Comparison of ENCODE assay signal across 12 cellular contexts in genomic region chr4:4689694-4690440, GRCh38.
DNase-seq lines count a peak whose midpoint lies in the region; ATAC-seq and TF ChIP-seq lines count a peak whose summit lies in the region.
"Had no signal": no experiment of that assay in that cellular context is flagged by ENCODE, and none has a peak within 500 bp of the region (broad histone marks: within the 10 kb centered on the region; RNA-seq: fewer than 3 reads in every experiment).

No MANE protein-coding gene starts in this region.

- in situ Hi-C loops in GM13976 (cut with MboI; ENCODE audit: low sequenced_read_pairs, unreplicated experiment): loop anchor here (10.0 kb wide), 1 partner anchor 175 kb away; no protein-coding TSS in a partner anchor

- no peak overlapping the region for H3K27ac ChIP-seq in left lung
- H3K27ac ChIP-seq: lower lobe of right lung had no signal

- peak; percentile 83 for ATAC-seq in GM19372 (IDR thresholded peaks at IDR 0.05; ENCODE audit: low read depth, unreplicated experiment)
- peak; percentile 80 for ATAC-seq in HG02981 (IDR thresholded peaks at IDR 0.05; ENCODE audit: unreplicated experiment)
- ATAC-seq in left lung: no peak
- ATAC-seq: lower lobe of right lung had no signal

- no peak overlapping the region for H3K27ac Mint-ChIP-seq in T-helper 2 cell treated with Interferon-gamma antibody and Interleukin-4, amounts not matched to agents 5 μg/mL and 100 μg/mL, for 36 hours
- H3K27ac Mint-ChIP-seq: activated naive CD8-positive, alpha-beta T cell had no signal

- no peaks in the 10 kb centered on the region for H3K9me3 ChIP-seq in left lung
- H3K9me3 ChIP-seq: lower lobe of right lung had no signal

- H3K27me3 Mint-ChIP-seq in T-helper 2 cell treated with Interferon-gamma antibody and Interleukin-4, amounts not matched to agents 5 μg/mL and 100 μg/mL, for 36 hours (ENCODE audit: low read depth): no peaks in the 10 kb centered on the region
- H3K27me3 Mint-ChIP-seq: activated naive CD8-positive, alpha-beta T cell had no signal

- DNase-seq in GM13976 (ENCODE audit: low spot score): peak; percentile 62
- peak; percentile 8 for DNase-seq in T-helper 2 cell treated with Interferon-gamma antibody and Interleukin-4, amounts not matched to agents 5 μg/mL and 100 μg/mL, for 36 hours (ENCODE audit: low spot score)
- DNase-seq in NCI-H2196 (lab: John Stamatoyannopoulos, UW; ENCODE audit: unreplicated experiment): no peak
- no peak for DNase-seq in left lung
- no peak for DNase-seq in pons (ENCODE audit: low spot score)
- DNase-seq in DMS 273 (lab: John Stamatoyannopoulos, UW; ENCODE audit: unreplicated experiment): no peak
- DNase-seq: lower lobe of right lung, NCI-H446 treated with DMSO at 0.1 percent for 48 hours had no signal

- no peaks in the 10 kb centered on the region for H3K36me3 Mint-ChIP-seq in T-helper 2 cell treated with Interferon-gamma antibody and Interleukin-4, amounts not matched to agents 5 μg/mL and 100 μg/mL, for 36 hours (ENCODE audit: low read depth)

- H3K4me1 ChIP-seq in left lung: no peaks in the 10 kb centered on the region
- H3K4me1 ChIP-seq: lower lobe of right lung had no signal

- H3K27me3 ChIP-seq in left lung: no peaks in the 10 kb centered on the region

- no peaks in the 10 kb centered on the region for H3K9me3 Mint-ChIP-seq in T-helper 2 cell treated with Interferon-gamma antibody and Interleukin-4, amounts not matched to agents 5 μg/mL and 100 μg/mL, for 36 hours

- no peak overlapping the region for H3K4me3 ChIP-seq in left lung
- H3K4me3 ChIP-seq: lower lobe of right lung, smooth muscle cell had no signal

- no peak overlapping the region for H3K4me3 Mint-ChIP-seq in T-helper 2 cell treated with Interferon-gamma antibody and Interleukin-4, amounts not matched to agents 5 μg/mL and 100 μg/mL, for 36 hours
- H3K4me3 Mint-ChIP-seq: activated naive CD8-positive, alpha-beta T cell had no signal

- no peak for TF ChIP-seq CTCF in GM13976 (IDR thresholded peaks at IDR 0.05; ENCODE audit: borderline replicate concordance, control extremely low read depth, extremely low read depth, insufficient read depth, missing control alignments)
- no peak for TF ChIP-seq CTCF in left lung (IDR thresholded peaks at IDR 0.05)

- intact Hi-C loops in left lung (cut with DNase I): no loop called here

- no peaks in the 10 kb centered on the region for H3K4me1 Mint-ChIP-seq in T-helper 2 cell treated with Interferon-gamma antibody and Interleukin-4, amounts not matched to agents 5 μg/mL and 100 μg/mL, for 36 hours (ENCODE audit: low read depth)

- no peaks in the 10 kb centered on the region for H3K36me3 ChIP-seq in left lung
- H3K36me3 ChIP-seq: lower lobe of right lung had no signal

Comparison
In these comparisons a context has a peak if more than half of its experiments do, and no peak if none do; other contexts are left out.
1. DNase-seq: peak in GM13976 (single experiment) and T-helper 2 cell treated with Interferon-gamma antibody and Interleukin-4, amounts not matched to agents 5 μg/mL and 100 μg/mL, for 36 hours (single experiment); none in NCI-H2196 (single experiment), left lung (0 of 2), pons (single experiment) and DMS 273 (single experiment).